ENCODE assay signal across 8 cellular contexts in genomic region chr2:214069254-214069653, GRCh38.
A peak's percentile ranks its signal among the peaks of the same experiment; 100 is the strongest.
DNase-seq lines count a peak whose midpoint lies in the region; ATAC-seq, FAIRE-seq and TF ChIP-seq lines count a peak whose summit lies in the region.

No MANE protein-coding gene starts in this region.

- TF ChIP-seq CTCF in bronchial epithelial cell (IDR thresholded peaks at IDR 0.05; ENCODE audit: insufficient read depth, low read length, severe bottlenecking): no peak

- CTCF ChIA-PET in activated CD8-positive, alpha-beta memory T cell treated with anti-CD3 and anti-CD28 coated beads, Interleukin-2, amount 10 ng/mL, durations not matched to agents 7 days and 5 days (lab: Charles Lee): no interaction called here

- no peak for DNase-seq in activated CD8-positive, alpha-beta memory T cell treated with anti-CD3 and anti-CD28 coated beads, Interleukin-2, amount 10 ng/mL, durations not matched to agents 7 days and 5 days
- DNase-seq in activated CD8-positive, alpha-beta memory T cell treated with anti-CD3 and anti-CD28 coated beads for 24 hours: no peak
- DNase-seq in HT-29 (ENCODE audit: low spot score): peak; percentile 74
- peak; percentile 93 for DNase-seq in bronchial epithelial cell (ENCODE audit: low read depth)
- DNase-seq in pons (ENCODE audit: low spot score): peak; percentile 63
- DNase-seq in NCI-H2081 treated with DMSO at 0.1 percent for 48 hours (lab: John Stamatoyannopoulos, UW): no peak
- DNase-seq in NOMO-1 (lab: John Stamatoyannopoulos, UW; ENCODE audit: unreplicated experiment in 2 of 2): no peak

- peaks cover 4% of the 10 kb centered on the region for H3K4me1 Mint-ChIP-seq in activated CD8-positive, alpha-beta memory T cell treated with anti-CD3 and anti-CD28 coated beads, Interleukin-2, amount 10 ng/mL, durations not matched to agents 7 days and 5 days

- no peaks in the 10 kb centered on the region for H3K27me3 Mint-ChIP-seq in activated CD8-positive, alpha-beta memory T cell treated with anti-CD3 and anti-CD28 coated beads, Interleukin-2, amount 10 ng/mL, durations not matched to agents 7 days and 5 days

- no peaks in the 10 kb centered on the region for H3K36me3 Mint-ChIP-seq in activated CD8-positive, alpha-beta memory T cell treated with anti-CD3 and anti-CD28 coated beads, Interleukin-2, amount 10 ng/mL, durations not matched to agents 7 days and 5 days

- peak; percentile 67 for ATAC-seq in activated CD8-positive, alpha-beta memory T cell treated with anti-CD3 and anti-CD28 coated beads, Interleukin-2, amount 10 ng/mL, durations not matched to agents 7 days and 5 days
- ATAC-seq in GM21737 (IDR thresholded peaks at IDR 0.05; ENCODE audit: unreplicated experiment): no peak

- H3K9me3 Mint-ChIP-seq in activated CD8-positive, alpha-beta memory T cell treated with anti-CD3 and anti-CD28 coated beads, Interleukin-2, amount 10 ng/mL, durations not matched to agents 7 days and 5 days (ENCODE audit: low read depth): no peaks in the 10 kb centered on the region

- H3K27me3 ChIP-seq in bronchial epithelial cell (ENCODE audit: control insufficient read depth, insufficient read depth, low read length): no peaks in the 10 kb centered on the region

- H3K36me3 ChIP-seq in bronchial epithelial cell (ENCODE audit: control insufficient read depth, insufficient read depth, low read length): no peaks in the 10 kb centered on the region

- H3K27ac Mint-ChIP-seq in activated CD8-positive, alpha-beta memory T cell treated with anti-CD3 and anti-CD28 coated beads, Interleukin-2, amount 10 ng/mL, durations not matched to agents 7 days and 5 days: no peak overlapping the region

- H3K4me3 Mint-ChIP-seq in activated CD8-positive, alpha-beta memory T cell treated with anti-CD3 and anti-CD28 coated beads, Interleukin-2, amount 10 ng/mL, durations not matched to agents 7 days and 5 days: no peak overlapping the region

- peak; percentile 83 for FAIRE-seq in bronchial epithelial cell (lab: Jason Lieb, UNC)

- no peak overlapping the region for H3K4me3 ChIP-seq in bronchial epithelial cell (ENCODE audit: low read depth, low read length)

Comparison
In these comparisons a context has a peak if more than half of its experiments do, and no peak if none do; other contexts are left out.
1. DNase-seq: peak in HT-29 (single experiment), bronchial epithelial cell (single experiment) and pons (single experiment); none in activated CD8-positive, alpha-beta memory T cell treated with anti-CD3 and anti-CD28 coated beads, Interleukin-2, amount 10 ng/mL, durations not matched to agents 7 days and 5 days (single experiment), activated CD8-positive, alpha-beta memory T cell treated with anti-CD3 and anti-CD28 coated beads for 24 hours (single experiment), NCI-H2081 treated with DMSO at 0.1 percent for 48 hours (single experiment) and NOMO-1 (0 of 2).